Comparison of ENCODE assay signal across 22 cellular contexts in the genomic region with DNA sequence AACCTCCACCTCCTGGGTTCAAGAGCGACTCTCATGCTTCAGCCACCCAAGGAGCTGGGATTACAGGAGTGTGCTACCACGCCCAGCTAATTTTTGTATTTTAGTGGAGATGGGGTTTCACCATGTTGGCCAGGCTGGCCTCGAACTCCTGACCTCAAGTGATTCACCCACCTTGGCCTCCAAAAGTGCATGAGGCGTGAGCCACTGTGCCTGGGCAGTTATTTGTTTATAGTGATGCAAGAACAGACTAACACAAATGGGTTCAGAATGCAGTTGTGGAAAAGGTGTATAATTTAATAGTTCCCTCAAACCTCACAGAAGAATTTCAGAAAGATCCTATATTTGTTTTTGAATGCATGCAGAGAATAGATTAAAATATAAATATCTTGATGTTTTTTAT.
"Had no signal": no experiment of that assay in that cellular context is flagged by ENCODE, and none has a peak within 500 bp of the region (broad histone marks: within the 10 kb centered on the region; RNA-seq: fewer than 3 reads in every experiment).

No MANE protein-coding gene starts in this region.

- H3K4me3 ChIP-seq: adrenal gland, coronary artery, hepatocyte, left ventricle myocardium inferior, prostate gland, right atrium auricular region, skin epidermis, tibial artery had no signal

- FAIRE-seq: bronchial epithelial cell, TTC549 had no signal

- H3K36me3 ChIP-seq: adrenal gland, left ventricle myocardium inferior, prostate gland, right atrium auricular region, tibial artery had no signal

- H3K27ac ChIP-seq: adrenal gland, coronary artery, epithelial cell of prostate, left ventricle myocardium inferior, prostate gland, right atrium auricular region, skin epidermis, tibial artery had no signal

- H3K27me3 ChIP-seq: adrenal gland, hepatocyte, right atrium auricular region, tibial artery had no signal

- H3K9me3 ChIP-seq: adrenal gland, left ventricle myocardium inferior, prostate gland, right atrium auricular region, tibial artery had no signal

- DNase-seq: activated CD8-positive, alpha-beta memory T cell treated with anti-CD3 and anti-CD28 coated beads for 24 hours; activated CD8-positive, alpha-beta memory T cell treated with anti-CD3 and anti-CD28 coated beads, Interleukin-2, amount 50 U/mL, for 4 hours; activated T-cell treated with anti-CD3 and anti-CD28 coated beads, Interleukin-2, amount 50 U/mL, for 24 hours; foreskin melanocyte; immature natural killer cell; left ventricle myocardium inferior; naive thymus-derived CD8-positive, alpha-beta T cell; stimulated activated CD4-positive, alpha-beta T cell treated with anti-CD3 and anti-CD28 coated beads, Interleukin-1b, Interleukin-23, amount 100 ng/mL, for 48 hours; stimulated activated naive CD8-positive, alpha-beta T cell treated with anti-CD3 and anti-CD28 coated beads, Interleukin-15, amount 100 ng/mL, for 72 hours; T-helper 1 cell; tibial artery had no signal

- H2AFZ ChIP-seq: hepatocyte had no signal

- H3K4me2 ChIP-seq: hepatocyte had no signal

- H3K4me1 ChIP-seq: adrenal gland, prostate gland, right atrium auricular region had no signal

- ATAC-seq: activated naive CD4-positive, alpha-beta T cell treated with anti-CD3 and anti-CD28 coated beads, Interleukin-2, amount 50 U/mL, for 72 hours; activated T-helper 17 cell treated with anti-CD3 and anti-CD28 coated beads, Interleukin-2, amount 50 U/mL, for 72 hours; naive thymus-derived CD8-positive, alpha-beta T cell; stimulated activated naive CD8-positive, alpha-beta T cell treated with anti-CD3 and anti-CD28 coated beads, Interleukin-15, amount 100 ng/mL, for 72 hours had no signal
